ENCODE assay signal across 1 cellular context in genomic region chr2:121333834-121334558, GRCh38.
TF ChIP-seq lines count a peak whose summit lies in the region.

No MANE protein-coding gene starts in this region.

TF ChIP-seq in HepG2, 621 proteins besides CTCF, POLR2A, EP300 and RAD21 (continued from another document):
- TF ChIP-seq UBTF (CRISPR knock-in tag; IDR thresholded peaks at IDR 0.05) (peak; percentile 31; the same call in 1 of the 2 replicates), FOXO1 (CRISPR knock-in tag; IDR thresholded peaks at IDR 0.05) (0 out of 2 replicates have a peak, but pooled peaks have one; percentile 22), ZNF740 (CRISPR knock-in tag; IDR thresholded peaks at IDR 0.05) (no peak), THRA (CRISPR knock-in tag; IDR thresholded peaks at IDR 0.05; ENCODE audit: borderline replicate concordance) (no peak), ZNF607 (CRISPR knock-in tag; IDR thresholded peaks at IDR 0.05; ENCODE audit: borderline replicate concordance) (no peak), ZNF768 (CRISPR knock-in tag; IDR thresholded peaks at IDR 0.05) (0 out of 2 replicates have a peak, but pooled peaks have one; percentile 30), ZBED4 (CRISPR knock-in tag; IDR thresholded peaks at IDR 0.05; ENCODE audit: borderline replicate concordance) (0 out of 2 replicates have a peak, but pooled peaks have one; percentile 22), HES4 (CRISPR knock-in tag; IDR thresholded peaks at IDR 0.05; ENCODE audit: borderline replicate concordance) (no peak), ZNF143 (CRISPR knock-in tag; IDR thresholded peaks at IDR 0.05) (no peak), PRDM15 (CRISPR knock-in tag; IDR thresholded peaks at IDR 0.05) (peak; percentile 88)
